13 cellular contexts compared by ENCODE assay signal in the genomic region with DNA sequence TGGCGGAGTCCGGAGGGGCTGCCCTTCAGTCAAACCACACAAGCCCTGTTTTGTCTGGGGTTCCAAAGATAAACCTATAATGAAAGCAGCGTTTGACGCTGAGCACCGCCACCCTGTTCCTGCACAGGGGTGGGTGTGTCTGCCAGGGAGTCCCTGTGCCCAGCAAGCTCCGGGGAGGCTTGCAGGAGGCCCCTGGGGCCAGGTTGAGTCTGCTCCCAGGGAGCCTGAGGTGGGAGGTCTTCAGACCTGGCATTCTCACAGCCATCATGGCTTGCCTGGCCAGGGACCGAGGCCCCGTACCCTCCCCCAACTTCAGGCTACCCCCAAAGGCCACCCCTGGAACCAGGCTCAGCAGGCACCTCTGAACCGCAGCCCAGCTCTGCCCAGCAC.
DNase-seq lines count a peak whose midpoint lies in the region; ATAC-seq and TF ChIP-seq lines count a peak whose summit lies in the region.
"Had no signal": no experiment of that assay in that cellular context is flagged by ENCODE, and none has a peak within 500 bp of the region (broad histone marks: within the 10 kb centered on the region; RNA-seq: fewer than 3 reads in every experiment).

No MANE protein-coding gene starts in this region.

- H3K9me3 Mint-ChIP-seq in activated T-cell treated with anti-CD3 and anti-CD28 coated beads, Interleukin-2, amount 50 U/mL, for 4 hours = no peaks in the 10 kb centered on the region

- peaks cover 0 to 12% of the 10 kb centered on the region in 2 donors for H3K27me3 ChIP-seq in tibial artery
- H3K27me3 ChIP-seq: breast epithelium had no signal

- peaks cover 5% of the 10 kb centered on the region for H3K36me3 Mint-ChIP-seq in activated T-cell treated with anti-CD3 and anti-CD28 coated beads, Interleukin-2, amount 50 U/mL, for 4 hours (ENCODE audit: insufficient read depth)

- no peak overlapping the region for H3K4me3 Mint-ChIP-seq in activated T-cell treated with anti-CD3 and anti-CD28 coated beads, Interleukin-2, amount 50 U/mL, for 4 hours
- H3K4me3 Mint-ChIP-seq: activated T-helper 1 cell treated with anti-CD3 and anti-CD28 coated beads, Interleukin-12 subunit alpha, Interleukin-12 subunit beta, Interleukin-2, Interleukin-4 antibody, amounts not matched to agents 30 ng/mL and 10 ng/mL and 1 ng/mL, durations not matched to agents 14 hours and 24 hours and 36 hours had no signal

- peaks cover 3% of the 10 kb centered on the region for H3K4me1 Mint-ChIP-seq in activated T-cell treated with anti-CD3 and anti-CD28 coated beads, Interleukin-2, amount 50 U/mL, for 4 hours (ENCODE audit: low read depth)

- H3K4me1 ChIP-seq in ES-I3 (ENCODE audit: insufficient read depth, low read length) = peaks cover 11% of the 10 kb centered on the region; the same call in 1 of the 2 replicates
- H3K4me1 ChIP-seq in tibial artery = peaks cover 0 to 25% (median 13%) of the 10 kb centered on the region in 4 donors
- H3K4me1 ChIP-seq: breast epithelium, SJSA1 had no signal

- no peak overlapping the region for H3K27ac ChIP-seq in tibial artery
- H3K27ac ChIP-seq: breast epithelium, SJSA1, VCaP had no signal

- no peak for ATAC-seq in activated T-cell treated with anti-CD3 and anti-CD28 coated beads, Interleukin-2, amount 50 U/mL, for 4 hours
- peak; percentile 60 for ATAC-seq in left colon
- no peak for ATAC-seq in GM18519 (IDR thresholded peaks at IDR 0.05; ENCODE audit: low FRiP score, unreplicated experiment)

- intact Hi-C loops in left colon (cut with DNase I, micrococcal nuclease) (no loop called here), posterior cingulate gyrus (cut with DNase I) (no loop called here), tibial artery (cut with DNase I; ENCODE audit: low total_unique reads) (no loop called here)

- no peak overlapping the region for H3K4me3 ChIP-seq in tibial artery
- H3K4me3 ChIP-seq: breast epithelium, SJSA1 had no signal

- H3K9ac ChIP-seq in ES-I3 (ENCODE audit: low read depth, low read length) = peak overlapping the region; percentile 22; the same call in 1 of the 2 replicates

- H3K9me3 ChIP-seq in ES-I3 (ENCODE audit: control insufficient read depth, insufficient read depth, low read length) (no peaks in the 10 kb centered on the region; the same call in 1 of the 2 replicates), tibial artery (peaks cover 0 to 3% (median 0%) of the 10 kb centered on the region in 3 donors)
- H3K9me3 ChIP-seq: breast epithelium, SJSA1 had no signal

- H3K36me3 ChIP-seq in ES-I3 (ENCODE audit: insufficient read depth, low read length) (no peaks in the 10 kb centered on the region), tibial artery (no peaks in the 10 kb centered on the region)
- H3K36me3 ChIP-seq: breast epithelium, SJSA1 had no signal

- DNase-seq in activated T-cell treated with anti-CD3 and anti-CD28 coated beads, Interleukin-2, amount 50 U/mL, for 4 hours = peak; percentile 2
- DNase-seq in left colon = peak; percentile 14 to 21
- DNase-seq in posterior cingulate gyrus = peak in 7 of 10 donors; percentile 2 to 54 (median 7)
- DNase-seq in foreskin melanocyte = no peak
- no peak for DNase-seq in tibial artery
- DNase-seq in NCI-H2171 treated with DMSO at 0.1 percent for 48 hours (lab: John Stamatoyannopoulos, UW) = no peak
- DNase-seq: stimulated activated CD4-positive, alpha-beta T cell treated with anti-CD3 and anti-CD28 coated beads, Interleukin-2, amount 100 ng/mL, for 24 hours had no signal

- H3K27me3 Mint-ChIP-seq in activated T-cell treated with anti-CD3 and anti-CD28 coated beads, Interleukin-2, amount 50 U/mL, for 4 hours (ENCODE audit: low read depth) = no peaks in the 10 kb centered on the region

- no peak for TF ChIP-seq CTCF in tibial artery (IDR thresholded peaks at IDR 0.05)

Comparison
In these comparisons a context has a peak if more than half of its experiments do, and no peak if none do; other contexts are left out.
1. DNase-seq: peak in activated T-cell treated with anti-CD3 and anti-CD28 coated beads, Interleukin-2, amount 50 U/mL, for 4 hours (single experiment), left colon (2 of 2) and posterior cingulate gyrus (7 of 10); none in foreskin melanocyte (single experiment), tibial artery (0 of 2) and NCI-H2171 treated with DMSO at 0.1 percent for 48 hours (single experiment).